24 cellular contexts compared by ENCODE assay signal in the genomic region with DNA sequence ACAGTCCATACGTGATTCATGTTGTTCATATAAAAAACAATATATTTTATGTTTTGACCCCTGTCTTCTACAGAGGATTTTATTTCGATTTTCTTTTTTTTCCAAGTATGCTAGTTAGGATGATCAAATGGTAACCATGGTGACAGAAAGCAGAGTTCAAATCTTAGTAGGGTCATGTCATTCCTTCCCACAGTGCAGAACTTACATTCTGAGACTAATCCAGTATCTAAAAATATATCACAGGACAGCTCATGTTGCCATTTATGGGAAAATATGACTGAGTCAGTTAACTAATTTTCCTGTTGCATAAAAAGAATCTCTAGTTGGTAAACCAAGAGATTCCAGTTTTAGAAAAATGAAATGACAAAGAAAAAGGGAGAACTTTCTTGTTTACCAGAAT.
DNase-seq lines count a peak whose midpoint lies in the region; ATAC-seq and TF ChIP-seq lines count a peak whose summit lies in the region.
"Had no signal": no experiment of that assay in that cellular context is flagged by ENCODE, and none has a peak within 500 bp of the region (broad histone marks: within the 10 kb centered on the region; RNA-seq: fewer than 3 reads in every experiment).

No MANE protein-coding gene starts in this region.

- H2BK5ac ChIP-seq in mesenchymal stem cell (ENCODE audit: low read depth, low read length, poor library complexity, severe bottlenecking), result no peak overlapping the region

- H3K4me2 ChIP-seq in mammary epithelial cell (ENCODE audit: insufficient read depth, low read depth, low read length), result no peak overlapping the region
- H3K4me2 ChIP-seq in mesenchymal stem cell (ENCODE audit: low read length, poor library complexity, severe bottlenecking), result no peak overlapping the region
- no peak overlapping the region for H3K4me2 ChIP-seq in OCI-LY7 (ENCODE audit: low read length)
- no peak overlapping the region for H3K4me2 ChIP-seq in Karpas-422 (ENCODE audit: low read depth, low read length, poor library complexity, severe bottlenecking)
- H3K4me2 ChIP-seq: GM23338 had no signal

- H3K27me3 ChIP-seq in mammary epithelial cell (ENCODE audit: insufficient read depth, low read length), result peaks cover 6% of the 10 kb centered on the region
- H3K27me3 ChIP-seq in ascending aorta, result no peaks in the 10 kb centered on the region
- no peaks in the 10 kb centered on the region for H3K27me3 ChIP-seq in mesenchymal stem cell (ENCODE audit: control insufficient read depth in 1 of 2, insufficient read depth in 1 of 2, low read length in 2 of 2)
- no peaks in the 10 kb centered on the region for H3K27me3 ChIP-seq in Karpas-422 (ENCODE audit: low read length)
- H3K27me3 ChIP-seq: sigmoid colon, upper lobe of right lung had no signal

- WGBS in mammary epithelial cell (ENCODE audit: low coverage, missing lambda C conversion rate), result 79% methylated on average over 2 of the region's 2 CpGs
- WGBS in mesenchymal stem cell, result no CpG with 5 or more reads among the region's 2 CpGs

- H3K23ac ChIP-seq in mesenchymal stem cell (ENCODE audit: low read length in 2 of 2), result no peak overlapping the region

- no peak overlapping the region for H3K4me3 ChIP-seq in mammary epithelial cell (replicated peaks in 1 of 3; ENCODE audit: insufficient read depth in 1 of 3, low read depth in 2 of 3, low read length in 3 of 3)
- no peak overlapping the region for H3K4me3 ChIP-seq in ascending aorta
- H3K4me3 ChIP-seq in mesenchymal stem cell (ENCODE audit: insufficient read depth in 1 of 2, low read depth in 1 of 2, low read length in 2 of 2), result no peak overlapping the region
- no peak overlapping the region for H3K4me3 ChIP-seq in OCI-LY7 (ENCODE audit: low read depth, low read length, poor library complexity, severe bottlenecking)
- no peak overlapping the region for H3K4me3 ChIP-seq in Karpas-422 (ENCODE audit: low read length)
- H3K4me3 ChIP-seq: GM23338, lower lobe of right lung, sigmoid colon, upper lobe of right lung had no signal

- no peaks in the 10 kb centered on the region for H3K36me3 Mint-ChIP-seq in MCF 10A (ENCODE audit: insufficient read depth, unreplicated experiment)

- no peaks in the 10 kb centered on the region for H3K79me1 ChIP-seq in mesenchymal stem cell (replicated peaks; ENCODE audit: low read length, poor library complexity, severe bottlenecking)

- CTCF ChIA-PET in mammary epithelial cell (lab: Charles Lee; ENCODE audit: low non-redundant PET) (no interaction called here), MCF 10A (lab: Yijun Ruan, JAX) (no interaction called here), OCI-LY7 (lab: Charles Lee; ENCODE audit: unreplicated experiment) (no interaction called here)

- H3K4me1 ChIP-seq in mammary epithelial cell (ENCODE audit: insufficient read depth, low read length) (no peaks in the 10 kb centered on the region), ascending aorta (peaks cover 0 to 3% of the 10 kb centered on the region in 2 donors), mesenchymal stem cell (ENCODE audit: control insufficient read depth, insufficient read depth, low read depth, low read length) (no peaks in the 10 kb centered on the region), OCI-LY7 (ENCODE audit: insufficient read depth, low read length, poor library complexity, severe bottlenecking) (no peaks in the 10 kb centered on the region), Karpas-422 (ENCODE audit: low read length) (peaks cover 6% of the 10 kb centered on the region; the same call in 1 of the 2 replicates)
- H3K4me1 ChIP-seq: lower lobe of right lung, sigmoid colon, upper lobe of right lung had no signal

- no peaks in the 10 kb centered on the region for H3K9me3 ChIP-seq in mammary epithelial cell (replicated peaks; ENCODE audit: insufficient read depth, low read length)
- H3K9me3 ChIP-seq in ascending aorta, result no peaks in the 10 kb centered on the region
- H3K9me3 ChIP-seq in mesenchymal stem cell (ENCODE audit: control insufficient read depth, low read length), result no peaks in the 10 kb centered on the region
- H3K9me3 ChIP-seq in OCI-LY7 (ENCODE audit: low read length), result no peaks in the 10 kb centered on the region
- H3K9me3 ChIP-seq in Karpas-422 (ENCODE audit: low read length), result no peaks in the 10 kb centered on the region
- H3K9me3 ChIP-seq: lower lobe of right lung, sigmoid colon, upper lobe of right lung had no signal

- H3K36me3 ChIP-seq in mammary epithelial cell (ENCODE audit: insufficient read depth, low read length) (no peaks in the 10 kb centered on the region), ascending aorta (no peaks in the 10 kb centered on the region), mesenchymal stem cell (ENCODE audit: control insufficient read depth in 1 of 2, insufficient read depth in 2 of 2, low read depth in 1 of 2, low read length in 2 of 2) (no peaks in the 10 kb centered on the region), OCI-LY7 (ENCODE audit: insufficient read depth, low read length) (no peaks in the 10 kb centered on the region), Karpas-422 (ENCODE audit: insufficient read depth, low read length) (no peaks in the 10 kb centered on the region)
- H3K36me3 ChIP-seq: lower lobe of right lung, sigmoid colon, upper lobe of right lung had no signal

- no peaks in the 10 kb centered on the region for H3K27me3 Mint-ChIP-seq in MCF 10A (ENCODE audit: insufficient read depth, unreplicated experiment)
- H3K27me3 Mint-ChIP-seq: activated CD4-positive, alpha-beta memory T cell treated with anti-CD3 and anti-CD28 coated beads, Interleukin-2, amount 10 ng/mL, durations not matched to agents 7 days and 5 days; naive B cell had no signal

- H2BK12ac ChIP-seq in mesenchymal stem cell (ENCODE audit: low read length in 2 of 2), result no peak overlapping the region

- no peaks in the 10 kb centered on the region for H3K9me3 Mint-ChIP-seq in MCF 10A (ENCODE audit: unreplicated experiment)
- H3K9me3 Mint-ChIP-seq: activated CD4-positive, alpha-beta memory T cell treated with anti-CD3 and anti-CD28 coated beads, Interleukin-2, amount 10 ng/mL, durations not matched to agents 7 days and 5 days; GM23338 had no signal

- POLR2A ChIA-PET in MCF 10A (lab: Yijun Ruan, JAX), result interaction anchor here (0.9 kb wide), 1 partner anchor 371 kb away, joined by 4 read pairs; no protein-coding TSS in a partner anchor
- POLR2A ChIA-PET in OCI-LY7 (lab: Charles Lee), result interaction anchor here (0.5 to 0.6 kb wide), 2 partner anchors 38 to 283 kb away, joined by 3 to 4 read pairs; no protein-coding TSS in a partner anchor

- no peak overlapping the region for H3K9ac ChIP-seq in mammary epithelial cell (ENCODE audit: insufficient read depth, low read length)
- H3K9ac ChIP-seq in mesenchymal stem cell (ENCODE audit: low read length), result peak overlapping the region; percentile 51
- no peak overlapping the region for H3K9ac ChIP-seq in Karpas-422 (ENCODE audit: low read length)

- no peak overlapping the region for H3K18ac ChIP-seq in mesenchymal stem cell (ENCODE audit: low read depth in 1 of 2, low read length in 2 of 2)

- H2AFZ ChIP-seq in mammary epithelial cell (ENCODE audit: low read depth, low read length) (no peak overlapping the region), mesenchymal stem cell (ENCODE audit: low read depth, low read length) (no peak overlapping the region), OCI-LY7 (ENCODE audit: low read length) (no peak overlapping the region), Karpas-422 (ENCODE audit: low read length) (no peak overlapping the region)
- H2AFZ ChIP-seq: GM23338 had no signal

- BruUV-seq in mammary epithelial cell (replicated peaks; lab: Mats Ljungman, UMichigan) (no TSS peak), MCF 10A (replicated peaks; lab: Mats Ljungman, UMichigan) (no TSS peak), OCI-LY7 (replicated peaks; lab: Mats Ljungman, UMichigan) (no TSS peak)

- H3K4me1 Mint-ChIP-seq in MCF 10A (ENCODE audit: insufficient read depth, unreplicated experiment), result no peaks in the 10 kb centered on the region
- H3K4me1 Mint-ChIP-seq: activated CD4-positive, alpha-beta memory T cell treated with anti-CD3 and anti-CD28 coated beads, Interleukin-2, amount 10 ng/mL, durations not matched to agents 7 days and 5 days had no signal

- ATAC-seq in GM19463 (IDR thresholded peaks at IDR 0.05; ENCODE audit: unreplicated experiment), result no peak
- no peak for ATAC-seq in HG03108 (IDR thresholded peaks at IDR 0.05; ENCODE audit: unreplicated experiment)
- ATAC-seq: GM23338, HepG2, lower lobe of right lung, Panc1, upper lobe of right lung had no signal

- H2AK5ac ChIP-seq in mesenchymal stem cell (ENCODE audit: low read length, severe bottlenecking), result no peak overlapping the region

- dilution Hi-C loops in mammary epithelial cell (cut with HindIII; ENCODE audit: low sequenced_read_pairs), result no loop called here

- H3K9me2 ChIP-seq in OCI-LY7 (ENCODE audit: insufficient read depth, low read length) (no peaks in the 10 kb centered on the region), Karpas-422 (replicated peaks; ENCODE audit: insufficient read depth, low read length) (no peaks in the 10 kb centered on the region; the same call in 1 of the 2 replicates)

- DNase-seq in mammary epithelial cell (peak; percentile 3), MCF 10A (ENCODE audit: unreplicated experiment) (no peak), ascending aorta (ENCODE audit: low spot score in 2 of 2) (no peak), mesenchymal stem cell (peak; percentile 72), OCI-LY7 (ENCODE audit: low spot score) (no peak), Karpas-422 (no peak)
- DNase-seq: 8988T; activated CD4-positive, alpha-beta memory T cell treated with anti-CD3 and anti-CD28 coated beads, Interleukin-2, amount 10 ng/mL, durations not matched to agents 7 days and 5 days; activated CD4-positive, CD25-positive, alpha-beta regulatory T cell; activated naive CD4-positive, alpha-beta T cell; lower lobe of right lung; naive B cell; NCI-H1092 treated with DMSO at 0.1 percent for 48 hours; NCI-H69; sigmoid colon; stimulated activated CD4-positive, alpha-beta T cell treated with anti-CD3 and anti-CD28 coated beads, Interleukin-1b, Interleukin-23, amount 100 ng/mL, for 48 hours; stimulated activated naive CD4-positive, alpha-beta T cell treated with Interleukin-2 at 50 U/mL for 16 hours; upper lobe of right lung had no signal

- intact Hi-C loops in mammary epithelial cell (cut with micrococcal nuclease), result no loop called here
- intact Hi-C loops in MCF 10A (cut with micrococcal nuclease), result no loop called here
- intact Hi-C loops in ascending aorta (cut with DNase I), result loop anchor here (5.0 kb wide), 1 partner anchor 210 kb away; a partner anchor contains a TSS
- intact Hi-C loops in OCI-LY7 (cut with micrococcal nuclease; ENCODE audit: unreplicated experiment), result no loop called here

- no peak overlapping the region for H4K91ac ChIP-seq in mesenchymal stem cell (ENCODE audit: low read length)

- no peak for TF ChIP-seq CTCF in mammary epithelial cell (conservative IDR thresholded peaks at IDR 0.05 in 1 of 2, IDR thresholded peaks at IDR 0.05 in 1 of 2; ENCODE audit: extremely low read depth in 1 of 2, insufficient read depth in 1 of 2, low read depth in 1 of 2, low read length in 2 of 2)
- no peak for TF ChIP-seq CTCF in MCF 10A (IDR thresholded peaks at IDR 0.05; ENCODE audit: unreplicated experiment)
- no peak for TF ChIP-seq CTCF in ascending aorta (IDR thresholded peaks at IDR 0.05)
- no peak for TF ChIP-seq CTCF in OCI-LY7 (conservative IDR thresholded peaks at IDR 0.05; ENCODE audit: low read length)

- H3K4me3 Mint-ChIP-seq in MCF 10A (ENCODE audit: unreplicated experiment), result no peak overlapping the region
- H3K4me3 Mint-ChIP-seq: activated CD4-positive, alpha-beta memory T cell treated with anti-CD3 and anti-CD28 coated beads, Interleukin-2, amount 10 ng/mL, durations not matched to agents 7 days and 5 days; GM23338; naive B cell had no signal

- H4K8ac ChIP-seq in mesenchymal stem cell (ENCODE audit: low read length), result no peak overlapping the region

- H3K27ac ChIP-seq in mammary epithelial cell (ENCODE audit: insufficient read depth, low read depth, low read length) (no peak overlapping the region), ascending aorta (peak overlapping the region; percentile 52 to 54), mesenchymal stem cell (ENCODE audit: low read length, poor library complexity, severe bottlenecking) (no peak overlapping the region), OCI-LY7 (ENCODE audit: low read depth, low read length, poor library complexity, severe bottlenecking) (no peak overlapping the region), Karpas-422 (ENCODE audit: low read length) (no peak overlapping the region)
- H3K27ac ChIP-seq: C4-2B, lower lobe of right lung, sigmoid colon, upper lobe of right lung had no signal

- no peak overlapping the region for H3K27ac Mint-ChIP-seq in MCF 10A (ENCODE audit: low read depth, unreplicated experiment)
- H3K27ac Mint-ChIP-seq: activated CD4-positive, alpha-beta memory T cell treated with anti-CD3 and anti-CD28 coated beads, Interleukin-2, amount 10 ng/mL, durations not matched to agents 7 days and 5 days; GM23338 had no signal

- no peak overlapping the region for H3K4ac ChIP-seq in mesenchymal stem cell (ENCODE audit: low read depth in 1 of 2, low read length in 2 of 2)

- no peak overlapping the region for H2BK120ac ChIP-seq in mesenchymal stem cell (ENCODE audit: low read depth, low read length)

- no peak overlapping the region for H3K14ac ChIP-seq in mesenchymal stem cell (ENCODE audit: low read length in 2 of 2)

- in situ Hi-C loops in mammary epithelial cell (cut with MboI; ENCODE audit: low sequenced_read_pairs in 2 of 2), result no loop called here

- H4K20me1 ChIP-seq in mammary epithelial cell (ENCODE audit: insufficient read depth, low read length), result no peaks in the 10 kb centered on the region
- H4K20me1 ChIP-seq in OCI-LY7 (ENCODE audit: insufficient read depth, low read length), result no peaks in the 10 kb centered on the region
- H4K20me1 ChIP-seq in Karpas-422 (ENCODE audit: insufficient read depth, low read depth, low read length), result no peaks in the 10 kb centered on the region

- H3K79me2 ChIP-seq in mammary epithelial cell (ENCODE audit: insufficient read depth, low read length) (no peaks in the 10 kb centered on the region), OCI-LY7 (ENCODE audit: insufficient read depth, low read depth, low read length) (no peaks in the 10 kb centered on the region), Karpas-422 (ENCODE audit: low read length) (no peaks in the 10 kb centered on the region)

- no peak overlapping the region for H2BK15ac ChIP-seq in mesenchymal stem cell (ENCODE audit: low read depth, poor library complexity, severe bottlenecking)

Comparison
In these comparisons a context has a peak if more than half of its experiments do, and no peak if none do; other contexts are left out.
1. DNase-seq: peak in mammary epithelial cell (single experiment) and mesenchymal stem cell (single experiment); none in MCF 10A (single experiment), ascending aorta (0 of 2), OCI-LY7 (single experiment) and Karpas-422 (single experiment).
2. H3K27ac ChIP-seq: peak in ascending aorta (2 of 2); none in mammary epithelial cell (single experiment), mesenchymal stem cell (single experiment), OCI-LY7 (single experiment) and Karpas-422 (single experiment).